Comparison of ENCODE assay signal across 16 cellular contexts in the genomic region with DNA sequence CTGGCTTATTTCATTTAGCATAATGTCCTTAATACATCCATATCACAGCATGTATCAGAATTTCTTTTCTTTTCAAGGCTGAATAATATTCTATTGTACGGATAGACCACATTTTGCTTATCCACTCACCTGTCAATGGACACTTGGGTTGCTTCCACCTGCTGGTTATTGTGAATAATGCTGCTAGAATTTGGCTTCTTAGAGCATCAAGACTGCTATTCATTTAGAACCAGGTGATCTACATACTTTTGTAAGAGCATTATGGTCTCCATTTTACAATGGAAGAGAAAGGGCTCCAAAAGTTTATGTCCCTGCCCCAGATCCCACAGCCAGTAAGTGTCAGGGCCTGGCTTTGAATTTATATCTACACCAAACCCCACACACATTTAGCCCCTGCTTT.
A peak's percentile ranks its signal among the peaks of the same experiment; 100 is the strongest.
DNase-seq lines count a peak whose midpoint lies in the region; ATAC-seq, FAIRE-seq and TF ChIP-seq lines count a peak whose summit lies in the region.
"Had no signal": no experiment of that assay in that cellular context is flagged by ENCODE, and none has a peak within 500 bp of the region (broad histone marks: within the 10 kb centered on the region; RNA-seq: fewer than 3 reads in every experiment).

No MANE protein-coding gene starts in this region.

- no peak overlapping the region for H3K27ac ChIP-seq in MM.1S (ENCODE audit: low read length)
- H3K27ac ChIP-seq in osteoblast (ENCODE audit: low read depth, low read length) = no peak overlapping the region
- no peak overlapping the region for H3K27ac ChIP-seq in Peyer's patch
- H3K27ac ChIP-seq: epithelial cell of prostate, hepatocyte had no signal

- H3K79me2 ChIP-seq in MM.1S (ENCODE audit: low read length) (no peaks in the 10 kb centered on the region), osteoblast (ENCODE audit: insufficient read depth, low read length) (no peaks in the 10 kb centered on the region)
- H3K79me2 ChIP-seq: hepatocyte had no signal

- no peaks in the 10 kb centered on the region for H3K9me2 ChIP-seq in MM.1S (replicated peaks; ENCODE audit: insufficient read depth, low read length)

- FAIRE-seq in bronchial epithelial cell (lab: Jason Lieb, UNC) = no peak

- TF ChIP-seq CTCF in MM.1S (IDR thresholded peaks at IDR 0.05; ENCODE audit: low read length) = peak; percentile 14; the same call in 1 of the 2 replicates
- peak; percentile 6 for TF ChIP-seq CTCF in bronchial epithelial cell (IDR thresholded peaks at IDR 0.05; ENCODE audit: insufficient read depth, low read length, severe bottlenecking)
- TF ChIP-seq CTCF in osteoblast (IDR thresholded peaks at IDR 0.05; ENCODE audit: extremely low read depth, low read depth, low read length) = no peak
- no peak for TF ChIP-seq CTCF in Peyer's patch (IDR thresholded peaks at IDR 0.05)

- no peak for ATAC-seq in GM19467 (IDR thresholded peaks at IDR 0.05; ENCODE audit: unreplicated experiment)
- ATAC-seq in GM18873 (IDR thresholded peaks at IDR 0.05; ENCODE audit: low FRiP score, unreplicated experiment) = no peak
- ATAC-seq: left lobe of liver had no signal

- no peak overlapping the region for H3K9ac ChIP-seq in MM.1S (ENCODE audit: low read length)

- H2AFZ ChIP-seq in MM.1S (ENCODE audit: low read length) (no peak overlapping the region), osteoblast (ENCODE audit: low read length) (no peak overlapping the region)
- H2AFZ ChIP-seq: hepatocyte had no signal

- no peaks in the 10 kb centered on the region for H3K4me1 ChIP-seq in MM.1S (ENCODE audit: low read length)
- H3K4me1 ChIP-seq in osteoblast (ENCODE audit: insufficient read depth, low read length) = no peaks in the 10 kb centered on the region
- no peaks in the 10 kb centered on the region for H3K4me1 ChIP-seq in Peyer's patch

- no peak overlapping the region for H3K4me2 ChIP-seq in MM.1S (ENCODE audit: low read depth, low read length)
- no peak overlapping the region for H3K4me2 ChIP-seq in osteoblast (ENCODE audit: insufficient read depth, low read length)
- H3K4me2 ChIP-seq: hepatocyte had no signal

- H3K4me3 ChIP-seq in MM.1S (ENCODE audit: low read length) (no peak overlapping the region), bronchial epithelial cell (ENCODE audit: low read depth, low read length) (no peak overlapping the region), osteoblast (ENCODE audit: insufficient read depth, low read length) (no peak overlapping the region), Peyer's patch (no peak overlapping the region)
- H3K4me3 ChIP-seq: hepatocyte had no signal

- no peak for TF ChIP-seq POLR2A in Peyer's patch (IDR thresholded peaks at IDR 0.05)

- H4K20me1 ChIP-seq in MM.1S (ENCODE audit: insufficient read depth, low read length) (no peaks in the 10 kb centered on the region), osteoblast (ENCODE audit: insufficient read depth, low read length) (no peaks in the 10 kb centered on the region)

- H3K36me3 ChIP-seq in MM.1S (replicated peaks; ENCODE audit: insufficient read depth, low read length) = no peaks in the 10 kb centered on the region
- H3K36me3 ChIP-seq in bronchial epithelial cell (ENCODE audit: control insufficient read depth, insufficient read depth, low read length) = no peaks in the 10 kb centered on the region
- no peaks in the 10 kb centered on the region for H3K36me3 ChIP-seq in osteoblast (ENCODE audit: insufficient read depth, low read length)
- H3K36me3 ChIP-seq in Peyer's patch = no peaks in the 10 kb centered on the region

- no peaks in the 10 kb centered on the region for H3K9me3 ChIP-seq in MM.1S (replicated peaks; ENCODE audit: insufficient read depth, low read length)
- no peaks in the 10 kb centered on the region for H3K9me3 ChIP-seq in osteoblast (ENCODE audit: low read depth, low read length)
- no peaks in the 10 kb centered on the region for H3K9me3 ChIP-seq in Peyer's patch

- no peaks in the 10 kb centered on the region for H3F3A ChIP-seq in MM.1S (ENCODE audit: insufficient read depth, low read length)

- H3K27me3 ChIP-seq in MM.1S (replicated peaks; ENCODE audit: insufficient read depth, low read length) = 0 out of 2 replicates have a peak, but pooled peaks cover 5% of the 10 kb centered on the region
- H3K27me3 ChIP-seq in bronchial epithelial cell (ENCODE audit: control insufficient read depth, insufficient read depth, low read length) = no peaks in the 10 kb centered on the region
- H3K27me3 ChIP-seq in osteoblast (ENCODE audit: insufficient read depth, low read length) = peaks cover 8% of the 10 kb centered on the region
- H3K27me3 ChIP-seq in Peyer's patch = no peaks in the 10 kb centered on the region
- H3K27me3 ChIP-seq: hepatocyte had no signal

- peak; percentile 2 for DNase-seq in NCI-H82 (lab: John Stamatoyannopoulos, UW)
- no peak for DNase-seq in NCI-H82 treated with DMSO at 0.1 percent for 48 hours (lab: John Stamatoyannopoulos, UW; ENCODE audit: unreplicated experiment)
- DNase-seq in MM.1S = no peak
- DNase-seq in bronchial epithelial cell (ENCODE audit: low read depth) = peak; percentile 32
- peak; percentile 54 for DNase-seq in osteoblast (ENCODE audit: insufficient read length, low spot score, missing footprints)
- DNase-seq in Peyer's patch = no peak
- DNase-seq: activated CD4-positive, alpha-beta T cell treated with anti-CD3 and anti-CD28 coated beads, Interleukin-2, amount 50 U/mL, for 1 hour; NCI-H2171 treated with DMSO at 0.1 percent for 48 hours; posterior cingulate gyrus; stimulated activated CD4-positive, alpha-beta T cell treated with anti-CD3 and anti-CD28 coated beads, Interleukin-12 subunit alpha, Interleukin-12 subunit beta, amount 100 ng/mL, for 4 hours; T1000 had no signal

Comparison
In these comparisons a context has a peak if more than half of its experiments do, and no peak if none do; other contexts are left out.
1. DNase-seq: peak in NCI-H82 (single experiment), bronchial epithelial cell (single experiment) and osteoblast (single experiment); none in NCI-H82 treated with DMSO at 0.1 percent for 48 hours (single experiment), MM.1S (single experiment) and Peyer's patch (0 of 3).
2. CTCF ChIP-seq: peak in MM.1S (single experiment) and bronchial epithelial cell (single experiment); none in osteoblast (single experiment) and Peyer's patch (0 of 6).